17 cellular contexts compared by ENCODE assay signal in genomic region chr4:107130157-107130556, GRCh38.
"Had no signal": no experiment of that assay in that cellular context is flagged by ENCODE, and none has a peak within 500 bp of the region (broad histone marks: within the 10 kb centered on the region; RNA-seq: fewer than 3 reads in every experiment).

No MANE protein-coding gene starts in this region.

- H3K9me3 Mint-ChIP-seq: activated CD4-positive, alpha-beta T cell treated with anti-CD3 and anti-CD28 coated beads, Interleukin-2, amount 10 ng/mL, durations not matched to agents 7 days and 5 days; activated naive CD4-positive, alpha-beta T cell treated with anti-CD3 and anti-CD28 coated beads for 36 hours; activated T-helper 17 cell treated with anti-CD3 and anti-CD28 coated beads, Interleukin-2, amount 50 U/mL, for 72 hours; nephron had no signal

- DNase-seq: activated CD4-positive, alpha-beta T cell treated with anti-CD3 and anti-CD28 coated beads, Interleukin-2, amount 10 ng/mL, durations not matched to agents 7 days and 5 days; activated CD4-positive, CD25-positive, alpha-beta regulatory T cell; activated CD8-positive, alpha-beta memory T cell treated with anti-CD3 and anti-CD28 coated beads for 24 hours; activated naive CD4-positive, alpha-beta T cell treated with anti-CD3 and anti-CD28 coated beads for 36 hours; caudate nucleus; effector CD8-positive, alpha-beta T cell; mammary epithelial cell; pancreas; spleen; stimulated activated CD4-positive, alpha-beta T cell treated with anti-CD3 and anti-CD28 coated beads, Interleukin-2, amount 100 ng/mL, for 24 hours; stimulated activated naive CD4-positive, alpha-beta T cell; T-helper 17 cell; upper lobe of left lung had no signal

- FAIRE-seq: pancreas, TTC549 had no signal

- H3K4me3 Mint-ChIP-seq: activated CD4-positive, alpha-beta T cell treated with anti-CD3 and anti-CD28 coated beads, Interleukin-2, amount 10 ng/mL, durations not matched to agents 7 days and 5 days; activated naive CD4-positive, alpha-beta T cell treated with anti-CD3 and anti-CD28 coated beads for 36 hours; activated T-helper 17 cell treated with anti-CD3 and anti-CD28 coated beads, Interleukin-2, amount 50 U/mL, for 72 hours; nephron; T-helper 17 cell had no signal

- H3K4me3 ChIP-seq: coronary artery, pancreas, spleen, upper lobe of left lung had no signal

- H3K9me3 ChIP-seq: pancreas, spleen, upper lobe of left lung had no signal

- H3K4me1 ChIP-seq: pancreas, spleen, upper lobe of left lung had no signal

- H3K27ac ChIP-seq: coronary artery, pancreas, spleen, upper lobe of left lung had no signal

- ATAC-seq: activated T-helper 17 cell treated with anti-CD3 and anti-CD28 coated beads, Interleukin-2, amount 50 U/mL, for 72 hours; pancreas; T-helper 17 cell had no signal

- H3K27me3 Mint-ChIP-seq: activated CD4-positive, alpha-beta T cell treated with anti-CD3 and anti-CD28 coated beads, Interleukin-2, amount 10 ng/mL, durations not matched to agents 7 days and 5 days; T-helper 17 cell had no signal

- H3K27ac Mint-ChIP-seq: activated CD4-positive, alpha-beta T cell treated with anti-CD3 and anti-CD28 coated beads, Interleukin-2, amount 10 ng/mL, durations not matched to agents 7 days and 5 days; activated naive CD4-positive, alpha-beta T cell treated with anti-CD3 and anti-CD28 coated beads for 36 hours; activated T-helper 17 cell treated with anti-CD3 and anti-CD28 coated beads, Interleukin-2, amount 50 U/mL, for 72 hours; nephron; T-helper 17 cell had no signal

- H3K27me3 ChIP-seq: pancreas, spleen, upper lobe of left lung had no signal

- H3K4me1 Mint-ChIP-seq: activated CD4-positive, alpha-beta T cell treated with anti-CD3 and anti-CD28 coated beads, Interleukin-2, amount 10 ng/mL, durations not matched to agents 7 days and 5 days; activated T-helper 17 cell treated with anti-CD3 and anti-CD28 coated beads, Interleukin-2, amount 50 U/mL, for 72 hours; nephron; T-helper 17 cell had no signal

- H3K36me3 ChIP-seq: pancreas, spleen, upper lobe of left lung had no signal
